In genomic region chr3:93979850-93980677, GRCh38 we compare ENCODE assay signal across 8 cellular contexts. TPM values are rescaled to one million over a fixed set of nuclear protein-coding genes. Genes with fewer than 3 reads are reported as not detected.
DNase-seq lines count a peak whose midpoint lies in the region; ATAC-seq and TF ChIP-seq lines count a peak whose summit lies in the region.

TSS of gene ARL13B (plus strand) at chr3:93980155. CDS start at chr3:93980424, 269 bp downstream.

- H2AFZ ChIP-seq in KMS-11 (ENCODE audit: low read depth): peak within 1 kb of the TSS; percentile 90

- H3K9ac ChIP-seq in KMS-11: peak within 1 kb of the TSS; percentile 73

- H3K36me3 ChIP-seq in KMS-11 (ENCODE audit: insufficient read depth): no peaks in the 10 kb centered on the region
- no peaks in the 10 kb centered on the region for H3K36me3 ChIP-seq in Peyer's patch
- H3K36me3 ChIP-seq in esophagus muscularis mucosa: no peaks in the 10 kb centered on the region
- H3K36me3 ChIP-seq in muscle layer of duodenum (ENCODE audit: control insufficient read depth in 1 of 2, insufficient read depth in 2 of 2, low read length in 2 of 2): no peaks in the 10 kb centered on the region

- H3K27ac Mint-ChIP-seq in activated T-cell treated with anti-CD3 and anti-CD28 coated beads, Interleukin-2, amount 50 U/mL, for 72 hours: peak within 1 kb of the TSS; percentile 90

- intact Hi-C loops in esophagus muscularis mucosa (cut with DNase I): loop anchor here (10.0 kb wide), 1 partner anchor 85 kb away; the partner anchor contains the start of genes DHFR2 and NSUN3

- peak; percentile 91 for DNase-seq in DMS53 treated with DMSO at 0.1 percent for 48 hours (lab: John Stamatoyannopoulos, UW; ENCODE audit: unreplicated experiment)
- DNase-seq in Peyer's patch: peak; percentile 94 to 99 (median 96)
- peak; percentile 93 to 95 for DNase-seq in activated T-cell treated with anti-CD3 and anti-CD28 coated beads, Interleukin-2, amount 50 U/mL, for 72 hours
- DNase-seq in esophagus muscularis mucosa (ENCODE audit: extremely low spot score): peak; percentile 99
- peak; percentile 90 to 92 for DNase-seq in stimulated activated CD8-positive, alpha-beta memory T cell treated with anti-CD3 and anti-CD28 coated beads, Interleukin-7, amount 100 ng/mL, for 4 hours (ENCODE audit: low read depth in 2 of 2)

- no peaks in the 10 kb centered on the region for H4K20me1 ChIP-seq in KMS-11 (ENCODE audit: insufficient read depth)

- WGBS in esophagus muscularis mucosa: under 1% methylated on average over 48 of the region's 66 CpGs

- H3K9me3 Mint-ChIP-seq in activated T-cell treated with anti-CD3 and anti-CD28 coated beads, Interleukin-2, amount 50 U/mL, for 72 hours: no peaks in the 10 kb centered on the region

- peak; percentile 37 to 56 for TF ChIP-seq POLR2A in Peyer's patch (IDR thresholded peaks at IDR 0.05)
- TF ChIP-seq POLR2A in esophagus muscularis mucosa (IDR thresholded peaks at IDR 0.05; ENCODE audit: low read depth): peak; percentile 66

- H3K27me3 ChIP-seq in KMS-11 (ENCODE audit: insufficient read depth, low read depth) (no peaks in the 10 kb centered on the region), Peyer's patch (no peaks in the 10 kb centered on the region), esophagus muscularis mucosa (no peaks in the 10 kb centered on the region), muscle layer of duodenum (ENCODE audit: low read depth, low read length) (no peaks in the 10 kb centered on the region)

- H3K9me3 ChIP-seq in Peyer's patch: no peaks in the 10 kb centered on the region
- no peaks in the 10 kb centered on the region for H3K9me3 ChIP-seq in esophagus muscularis mucosa
- H3K9me3 ChIP-seq in muscle layer of duodenum (ENCODE audit: control insufficient read depth in 1 of 2, low read length in 2 of 2): no peaks in the 10 kb centered on the region

- peaks cover 6% of the 10 kb centered on the region for H3K27me3 Mint-ChIP-seq in activated T-cell treated with anti-CD3 and anti-CD28 coated beads, Interleukin-2, amount 50 U/mL, for 72 hours (ENCODE audit: low read depth)

- H3K4me3 ChIP-seq in KMS-11 (IDR thresholded peaks at IDR 0.05; ENCODE audit: insufficient read depth, low read depth, low read length) (peak within 1 kb of the TSS; percentile 95), Peyer's patch (peak within 1 kb of the TSS; percentile 67 to 92 (median 76)), esophagus muscularis mucosa (peak within 1 kb of the TSS; percentile 67 to 91 (median 81)), muscle layer of duodenum (ENCODE audit: low read depth in 1 of 2, low read length in 2 of 2) (peak within 1 kb of the TSS; percentile 81 to 83)

- peak within 1 kb of the TSS; percentile 76 for H3K4me2 ChIP-seq in KMS-11

- ATAC-seq in GM21737 (IDR thresholded peaks at IDR 0.05; ENCODE audit: unreplicated experiment): peak; percentile 100
- ATAC-seq in activated T-cell treated with anti-CD3 and anti-CD28 coated beads, Interleukin-2, amount 50 U/mL, for 72 hours (replicated peaks in 1 of 2): peak; percentile 100

- H3K4me3 Mint-ChIP-seq in activated T-cell treated with anti-CD3 and anti-CD28 coated beads, Interleukin-2, amount 50 U/mL, for 72 hours: peak within 1 kb of the TSS; percentile 90 to 91

- no peak for TF ChIP-seq EP300 in esophagus muscularis mucosa (IDR thresholded peaks at IDR 0.05)

- H3K36me3 Mint-ChIP-seq in activated T-cell treated with anti-CD3 and anti-CD28 coated beads, Interleukin-2, amount 50 U/mL, for 72 hours (ENCODE audit: insufficient read depth in 2 of 2): no peaks in the 10 kb centered on the region

- H3K4me1 Mint-ChIP-seq in activated T-cell treated with anti-CD3 and anti-CD28 coated beads, Interleukin-2, amount 50 U/mL, for 72 hours (ENCODE audit: low read depth): peaks cover 24% of the 10 kb centered on the region

- H3K27ac ChIP-seq in KMS-11 (peak within 1 kb of the TSS; percentile 65), Peyer's patch (peak within 1 kb of the TSS; percentile 80 to 91 (median 86)), esophagus muscularis mucosa (replicated peaks in 1 of 4) (peak within 1 kb of the TSS; percentile 89 to 98 (median 93)), muscle layer of duodenum (ENCODE audit: low read length) (peak within 1 kb of the TSS; percentile 86)

- peaks cover 14% of the 10 kb centered on the region; the same call in 1 of the 2 replicates for H3K79me2 ChIP-seq in KMS-11 (ENCODE audit: insufficient read depth, low read depth)

- TF ChIP-seq CTCF in KMS-11 (conservative IDR thresholded peaks at IDR 0.05; ENCODE audit: low read depth, low read length) (no peak), Peyer's patch (IDR thresholded peaks at IDR 0.05) (no peak), esophagus muscularis mucosa (IDR thresholded peaks at IDR 0.05) (no peak)

- peaks cover 15% of the 10 kb centered on the region for H3K4me1 ChIP-seq in KMS-11 (ENCODE audit: low read depth, poor library complexity, severe bottlenecking)
- peaks cover 0 to 5% (median 2%) of the 10 kb centered on the region in 4 donors for H3K4me1 ChIP-seq in Peyer's patch
- H3K4me1 ChIP-seq in esophagus muscularis mucosa: peaks cover 11 to 21% (median 19%) of the 10 kb centered on the region in 4 donors
- H3K4me1 ChIP-seq in muscle layer of duodenum (ENCODE audit: control insufficient read depth in 1 of 2, insufficient read depth in 2 of 2, low read length in 2 of 2): peaks cover 0 to 16% of the 10 kb centered on the region in 2 donors

RNA-seq across cellular contexts. Expression of gene ARL13B, which starts in this region (rescaled TPM):
- total RNA-seq in Peyer's patch (1 to 10 TPM in 3 of 4 donors, under 1 TPM in 1; 0.76 to 3.3 (median 2.7) TPM), esophagus muscularis mucosa (10 to 100 TPM; 11.8 to 17.0 (median 14.6) TPM)
- 10 to 100 TPM; 11.4 to 17.9 TPM for total RNA-seq in activated T-cell treated with anti-CD3 and anti-CD28 coated beads, Interleukin-2, amount 50 U/mL, for 72 hours

Comparison
In these comparisons a context has a peak if more than half of its experiments do, and no peak if none do; other contexts are left out.
1. Peak in every context shown above with its lines: DNase-seq, ATAC-seq, H3K4me3 ChIP-seq and H3K27ac ChIP-seq.